In the genomic region with DNA sequence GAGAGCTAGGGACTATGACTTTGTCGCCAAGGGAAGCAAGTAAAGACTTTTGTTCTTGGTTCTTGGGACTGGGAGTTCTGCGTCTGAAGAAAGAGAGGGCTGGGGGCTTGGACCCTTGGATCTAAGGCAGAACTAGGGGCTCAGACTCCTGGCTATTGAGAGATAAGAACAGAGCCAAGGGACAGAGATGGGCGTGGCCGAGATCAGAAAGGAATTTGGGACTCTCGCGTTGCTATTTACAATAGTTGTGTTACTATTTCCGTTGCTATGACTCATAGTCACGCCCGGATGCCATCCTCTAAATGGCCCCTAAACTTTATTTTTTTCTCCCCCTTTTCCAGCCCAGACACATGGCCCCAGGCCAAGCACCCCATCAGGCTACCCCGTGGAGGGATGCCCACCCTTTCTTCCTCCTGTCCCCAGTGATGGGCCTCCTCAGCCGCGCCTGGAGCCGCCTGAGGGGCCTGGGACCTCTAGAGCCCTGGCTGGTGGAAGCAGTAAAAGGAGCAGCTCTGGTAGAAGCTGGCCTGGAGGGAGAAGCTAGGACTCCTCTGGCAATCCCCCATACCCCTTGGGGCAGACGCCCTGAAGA, we compare ENCODE assay signal across 8 cellular contexts. TPM values are rescaled to one million over a fixed set of nuclear protein-coding genes. Genes with fewer than 3 reads are reported as not detected.
A peak's percentile ranks its signal among the peaks of the same experiment; 100 is the strongest.
DNase-seq lines count a peak whose midpoint lies in the region; ATAC-seq and TF ChIP-seq lines count a peak whose summit lies in the region.

No MANE protein-coding gene starts in this region.

- H3K27me3 Mint-ChIP-seq in CD8-positive, alpha-beta memory T cell = peaks cover 3 to 14% of the 10 kb centered on the region in 2 donors
- H3K27me3 Mint-ChIP-seq in activated CD8-positive, alpha-beta T cell treated with anti-CD3 and anti-CD28 coated beads for 36 hours = peaks cover 2% of the 10 kb centered on the region

- WGBS in ectodermal cell, 2 experiments = 18% methylated on average over 14 of the region's 14 CpGs

- peak overlapping the region; percentile 95 for H3K4me3 ChIP-seq in CD8-positive, alpha-beta memory T cell (ENCODE audit: low read length)
- H3K4me3 ChIP-seq in ectodermal cell (ENCODE audit: insufficient read depth, low read depth, low read length) = peak overlapping the region; percentile 96
- peak overlapping the region; percentile 79 for H3K4me3 ChIP-seq in lower lobe of right lung

- H3K4me1 ChIP-seq in CD8-positive, alpha-beta memory T cell (ENCODE audit: insufficient read depth, low read length) = peaks cover 32% of the 10 kb centered on the region
- H3K4me1 ChIP-seq in ectodermal cell (ENCODE audit: control insufficient read depth, insufficient read depth, low read length) = peaks cover 29% of the 10 kb centered on the region
- H3K4me1 ChIP-seq in lower lobe of right lung = peaks cover 66% of the 10 kb centered on the region

- H3K9me3 Mint-ChIP-seq in CD8-positive, alpha-beta memory T cell = peaks cover 0 to 5% (median 0%) of the 10 kb centered on the region in 5 donors
- H3K9me3 Mint-ChIP-seq in activated CD8-positive, alpha-beta T cell treated with anti-CD3 and anti-CD28 coated beads for 36 hours = no peaks in the 10 kb centered on the region

- H3K4me3 Mint-ChIP-seq in CD8-positive, alpha-beta memory T cell = peak overlapping the region; percentile 97 to 100 (median 99)
- peak overlapping the region; percentile 99 for H3K4me3 Mint-ChIP-seq in activated CD8-positive, alpha-beta T cell treated with anti-CD3 and anti-CD28 coated beads for 36 hours

- peaks cover 39 to 52% (median 43%) of the 10 kb centered on the region in 3 donors for H3K4me1 Mint-ChIP-seq in CD8-positive, alpha-beta memory T cell
- peaks cover 43% of the 10 kb centered on the region for H3K4me1 Mint-ChIP-seq in activated CD8-positive, alpha-beta T cell treated with anti-CD3 and anti-CD28 coated beads for 36 hours (ENCODE audit: low read depth)

- POLR2A ChIA-PET in CD8-positive, alpha-beta memory T cell (lab: Charles Lee) = interaction anchor here (1.3 to 2.2 kb wide), 4 partner anchors 7 to 92 kb away, joined by 4 to 17 read pairs (median 6); partner anchors contain the start of genes FTL and NUCB1
- POLR2A ChIA-PET in activated CD8-positive, alpha-beta T cell treated with anti-CD3 and anti-CD28 coated beads for 36 hours (lab: Charles Lee) = interaction anchor here (0.8 to 5.1 kb wide), 17 partner anchors 9 to 254 kb away, joined by 3 to 53 read pairs (median 4); partner anchors contain the start of genes CA11, FTL, NUCB1 and RPL18

- no peaks in the 10 kb centered on the region for H3K9me3 ChIP-seq in CD8-positive, alpha-beta memory T cell (ENCODE audit: low read length)
- no peaks in the 10 kb centered on the region for H3K9me3 ChIP-seq in ectodermal cell (ENCODE audit: control insufficient read depth, low read length)
- no peaks in the 10 kb centered on the region for H3K9me3 ChIP-seq in lower lobe of right lung

- ATAC-seq in HG02840 (IDR thresholded peaks at IDR 0.05; ENCODE audit: low FRiP score, unreplicated experiment) (peak; percentile 24), lower lobe of right lung (peak; percentile 83 to 86), HG02678 (IDR thresholded peaks at IDR 0.05; ENCODE audit: unreplicated experiment) (no peak)
- peak; percentile 42 for ATAC-seq in activated CD8-positive, alpha-beta T cell treated with anti-CD3 and anti-CD28 coated beads for 36 hours

- H3K36me3 Mint-ChIP-seq in CD8-positive, alpha-beta memory T cell = peaks cover 13 to 54% (median 17%) of the 10 kb centered on the region in 3 donors
- peaks cover 47% of the 10 kb centered on the region for H3K36me3 Mint-ChIP-seq in activated CD8-positive, alpha-beta T cell treated with anti-CD3 and anti-CD28 coated beads for 36 hours (ENCODE audit: low read depth)

- peak; percentile 66 to 91 (median 85) for DNase-seq in CD8-positive, alpha-beta memory T cell
- DNase-seq in NCI-H748 treated with DMSO at 0.1 percent for 48 hours (lab: John Stamatoyannopoulos, UW) = peak; percentile 83
- peak; percentile 93 for DNase-seq in activated CD8-positive, alpha-beta T cell treated with anti-CD3 and anti-CD28 coated beads for 36 hours
- peak; percentile 93 for DNase-seq in lower lobe of right lung
- DNase-seq in stimulated activated CD4-positive, alpha-beta T cell treated with anti-CD3 and anti-CD28 coated beads, TNF-alpha, amount 100 ng/mL, for 4 hours (ENCODE audit: low read depth in 3 of 3) = peak; percentile 39 to 58 (median 58)

- TF ChIP-seq CTCF in activated CD8-positive, alpha-beta T cell treated with anti-CD3 and anti-CD28 coated beads for 36 hours (IDR thresholded peaks at IDR 0.05) = no peak
- no peak for TF ChIP-seq CTCF in lower lobe of right lung (IDR thresholded peaks at IDR 0.05)

- peak overlapping the region; percentile 99 to 100 (median 100) for H3K27ac Mint-ChIP-seq in CD8-positive, alpha-beta memory T cell
- peak overlapping the region; percentile 100 for H3K27ac Mint-ChIP-seq in activated CD8-positive, alpha-beta T cell treated with anti-CD3 and anti-CD28 coated beads for 36 hours

- H3K36me3 ChIP-seq in CD8-positive, alpha-beta memory T cell (ENCODE audit: insufficient read depth, low read length) = peaks cover 7% of the 10 kb centered on the region
- H3K36me3 ChIP-seq in ectodermal cell (ENCODE audit: control insufficient read depth, insufficient read depth, low read length) = peaks cover 20% of the 10 kb centered on the region
- peaks cover 49% of the 10 kb centered on the region for H3K36me3 ChIP-seq in lower lobe of right lung

- intact Hi-C loops in activated CD8-positive, alpha-beta T cell treated with anti-CD3 and anti-CD28 coated beads for 36 hours (cut with micrococcal nuclease) = loop anchor here (10.0 kb wide), 2 partner anchors 92 to 238 kb away; partner anchors contain the start of genes DBP and FTL
- intact Hi-C loops in lower lobe of right lung (cut with DNase I) = no loop called here

- CTCF ChIA-PET in CD8-positive, alpha-beta memory T cell (lab: Charles Lee) = interaction anchor here (0.9 to 2.2 kb wide), 9 partner anchors 13 to 120 kb away, joined by 3 to 6 read pairs (median 3); partner anchors contain the start of genes GYS1, HSD17B14 and RUVBL2
- CTCF ChIA-PET in activated CD8-positive, alpha-beta T cell treated with anti-CD3 and anti-CD28 coated beads for 36 hours (lab: Charles Lee) = interaction anchor here (1.2 to 4.3 kb wide), 3 partner anchors 77 to 121 kb away, joined by 5 to 18 read pairs (median 13); partner anchors contain the start of genes GYS1 and RUVBL2

- H3K27ac ChIP-seq in CD8-positive, alpha-beta memory T cell (ENCODE audit: low read depth, low read length) = peak overlapping the region; percentile 100
- H3K27ac ChIP-seq in ectodermal cell (ENCODE audit: insufficient read depth, low read depth, low read length, poor library complexity, severe bottlenecking) (peak overlapping the region; percentile 99), lower lobe of right lung (peak overlapping the region; percentile 100)

- H3K27me3 ChIP-seq in CD8-positive, alpha-beta memory T cell (ENCODE audit: insufficient read depth, low read length, poor library complexity, severe bottlenecking) = no peaks in the 10 kb centered on the region
- H3K27me3 ChIP-seq in ectodermal cell (ENCODE audit: control insufficient read depth, insufficient read depth, low read length, poor library complexity, severe bottlenecking) (no peaks in the 10 kb centered on the region), lower lobe of right lung (ENCODE audit: low read depth) (no peaks in the 10 kb centered on the region)

RNA-seq across cellular contexts. Expression of gene PPP1R15A, which starts 0.8 kb away (rescaled TPM):
- total RNA-seq in CD8-positive, alpha-beta memory T cell = 10 to 100 TPM; 67.1 to 69.3 TPM
- polyA plus RNA-seq in CD8-positive, alpha-beta memory T cell = 159 TPM
- total RNA-seq in activated CD8-positive, alpha-beta T cell treated with anti-CD3 and anti-CD28 coated beads for 36 hours = 10 to 100 TPM; 77.8 to 81.2 TPM
- 31.7 TPM for polyA plus RNA-seq in ectodermal cell (2013, experiment 1 of 4)
- polyA plus RNA-seq in ectodermal cell (2013, experiment 2 of 4) = 35.8 TPM
- 27.2 TPM for polyA plus RNA-seq in ectodermal cell (2013, experiment 3 of 4)
- 31.9 TPM for polyA plus RNA-seq in ectodermal cell (2013, experiment 4 of 4)
- 80.4 TPM for total RNA-seq in lower lobe of right lung

RNA-seq across cellular contexts. Expression of gene PLEKHA4, which starts 4.6 kb away (rescaled TPM):
- total RNA-seq in CD8-positive, alpha-beta memory T cell = 1 to 10 TPM; 2.5 to 4.1 TPM
- polyA plus RNA-seq in CD8-positive, alpha-beta memory T cell = 2.7 TPM
- total RNA-seq in activated CD8-positive, alpha-beta T cell treated with anti-CD3 and anti-CD28 coated beads for 36 hours = 1 to 10 TPM; 9.4 to 9.7 TPM
- 33.5 TPM for polyA plus RNA-seq in ectodermal cell (2013, experiment 1 of 4)
- polyA plus RNA-seq in ectodermal cell (2013, experiment 2 of 4) = 31.0 TPM
- polyA plus RNA-seq in ectodermal cell (2013, experiment 3 of 4) = 21.0 TPM
- 23.2 TPM for polyA plus RNA-seq in ectodermal cell (2013, experiment 4 of 4)
- 21.2 TPM for total RNA-seq in lower lobe of right lung

RNA-seq across cellular contexts. Expression of gene TULP2, which starts 25.6 kb away (rescaled TPM):
- total RNA-seq in CD8-positive, alpha-beta memory T cell = not detected
- not detected for polyA plus RNA-seq in CD8-positive, alpha-beta memory T cell
- under 1 TPM; 0.68 to 0.85 TPM for total RNA-seq in activated CD8-positive, alpha-beta T cell treated with anti-CD3 and anti-CD28 coated beads for 36 hours
- not detected for polyA plus RNA-seq in ectodermal cell (2013, experiment 1 of 4)
- not detected for polyA plus RNA-seq in ectodermal cell (2013, experiment 2 of 4)
- polyA plus RNA-seq in ectodermal cell (2013, experiment 3 of 4) = not detected
- polyA plus RNA-seq in ectodermal cell (2013, experiment 4 of 4) = 0.24 TPM
- total RNA-seq in lower lobe of right lung = not detected

RNA-seq across cellular contexts. Expression of gene NUCB1, which starts 27.1 kb away (rescaled TPM):
- total RNA-seq in CD8-positive, alpha-beta memory T cell = 10 to 100 TPM; 86.8 to 93.3 TPM
- polyA plus RNA-seq in CD8-positive, alpha-beta memory T cell = 147 TPM
- total RNA-seq in activated CD8-positive, alpha-beta T cell treated with anti-CD3 and anti-CD28 coated beads for 36 hours = 100 to 1,000 TPM; 102 to 114 TPM
- polyA plus RNA-seq in ectodermal cell (2013, experiment 1 of 4) = 172 TPM
- polyA plus RNA-seq in ectodermal cell (2013, experiment 2 of 4) = 180 TPM
- 159 TPM for polyA plus RNA-seq in ectodermal cell (2013, experiment 3 of 4)
- polyA plus RNA-seq in ectodermal cell (2013, experiment 4 of 4) = 174 TPM
- total RNA-seq in lower lobe of right lung = 310 TPM

RNA-seq across cellular contexts. Expression of gene HSD17B14, which starts 36.7 kb away (rescaled TPM):
- total RNA-seq in CD8-positive, alpha-beta memory T cell = under 1 TPM; 0.18 to 0.37 TPM
- 1.1 TPM for polyA plus RNA-seq in CD8-positive, alpha-beta memory T cell
- total RNA-seq in activated CD8-positive, alpha-beta T cell treated with anti-CD3 and anti-CD28 coated beads for 36 hours = under 1 TPM; 0.47 to 0.56 TPM
- polyA plus RNA-seq in ectodermal cell (2013, experiment 1 of 4) = 24.6 TPM
- polyA plus RNA-seq in ectodermal cell (2013, experiment 2 of 4) = 26.9 TPM
- polyA plus RNA-seq in ectodermal cell (2013, experiment 3 of 4) = 20.6 TPM
- polyA plus RNA-seq in ectodermal cell (2013, experiment 4 of 4) = 21.7 TPM
- 22.7 TPM for total RNA-seq in lower lobe of right lung
